ENCODE assay signal across 16 cellular contexts in genomic region chr16:17329412-17329811, GRCh38.
A peak's percentile ranks its signal among the peaks of the same experiment; 100 is the strongest.
DNase-seq lines count a peak whose midpoint lies in the region; ATAC-seq and TF ChIP-seq lines count a peak whose summit lies in the region.
"Had no signal": no experiment of that assay in that cellular context is flagged by ENCODE, and none has a peak within 500 bp of the region (broad histone marks: within the 10 kb centered on the region; RNA-seq: fewer than 3 reads in every experiment).

No MANE protein-coding gene starts in this region.

- 44 to 60% methylated on average over 5 of the region's 5 CpGs for WGBS in gastroesophageal sphincter (ENCODE audit: low coverage in 1 of 2), 2 donors
- WGBS in prostate gland: 59% methylated on average over 5 of the region's 5 CpGs
- WGBS in transverse colon (ENCODE audit: low coverage in 1 of 2), 2 donors: 41 to 57% methylated on average over 4 to 5 of the region's 5 CpGs

- H3K4me1 ChIP-seq in gastroesophageal sphincter (peaks cover 0 to 68% (median 11%) of the 10 kb centered on the region in 3 donors), prostate gland (replicated peaks) (no peaks in the 10 kb centered on the region), transverse colon (peaks cover 13 to 24% (median 15%) of the 10 kb centered on the region in 4 donors)

- intact Hi-C loops in prostate gland (cut with DNase I): no loop called here
- intact Hi-C loops in transverse colon (cut with DNase I; ENCODE audit: low total_unique reads): no loop called here

- H3K4me3 ChIP-seq in gastroesophageal sphincter: no peak overlapping the region
- no peak overlapping the region for H3K4me3 ChIP-seq in prostate gland
- H3K4me3 ChIP-seq in transverse colon: no peak overlapping the region
- H3K4me3 ChIP-seq: GM23338, heart left ventricle had no signal

- H3K27ac ChIP-seq in gastroesophageal sphincter (peak overlapping the region; percentile 78 to 96 (median 82)), prostate gland (peak overlapping the region; percentile 63 to 70), transverse colon (peak overlapping the region; percentile 71 to 85 (median 84))

- ATAC-seq in gastroesophageal sphincter (no peak), HG02642 (IDR thresholded peaks at IDR 0.05; ENCODE audit: poor library complexity, unreplicated experiment) (no peak)
- ATAC-seq: effector memory CD8-positive, alpha-beta T cell; GM23338; natural killer cell; T-helper 17 cell had no signal

- H3K27me3 ChIP-seq in gastroesophageal sphincter: no peaks in the 10 kb centered on the region
- no peaks in the 10 kb centered on the region for H3K27me3 ChIP-seq in prostate gland (replicated peaks; ENCODE audit: insufficient read depth)
- no peaks in the 10 kb centered on the region for H3K27me3 ChIP-seq in transverse colon
- H3K27me3 ChIP-seq: heart left ventricle had no signal

- in situ Hi-C loops in transverse colon (cut with MboI; ENCODE audit: low pct_ligation_motif_present in 1 of 4, low pct_unique_long_range_greater_than_20kb in 1 of 4, low sequenced_read_pairs in 3 of 4): no loop called here

- DNase-seq in NCI-H2029 treated with DMSO at 0.1 percent for 48 hours (lab: John Stamatoyannopoulos, UW) (peak; percentile 67), prostate gland (ENCODE audit: low spot score) (no peak), transverse colon (no peak), GM19240 (ENCODE audit: insufficient read length, low spot score) (no peak), SKM-1 (lab: John Stamatoyannopoulos, UW; ENCODE audit: unreplicated experiment) (no peak)
- DNase-seq: activated CD4-positive, alpha-beta T cell treated with anti-CD3 and anti-CD28 coated beads, Interleukin-2, amount 50 U/mL, for 48 hours; effector memory CD8-positive, alpha-beta T cell; natural killer cell; NCI-H1092 treated with DMSO at 0.1 percent for 48 hours; NCI-H2107; NCI-H526; T-helper 17 cell had no signal

- TF ChIP-seq EP300 in gastroesophageal sphincter (IDR thresholded peaks at IDR 0.05): no peak
- TF ChIP-seq EP300 in transverse colon (IDR thresholded peaks at IDR 0.05; ENCODE audit: low read depth): no peak

- H3K36me3 ChIP-seq in gastroesophageal sphincter (no peaks in the 10 kb centered on the region), prostate gland (no peaks in the 10 kb centered on the region), transverse colon (no peaks in the 10 kb centered on the region)
- H3K36me3 ChIP-seq: heart left ventricle had no signal

- no peaks in the 10 kb centered on the region for H3K9me3 ChIP-seq in gastroesophageal sphincter
- H3K9me3 ChIP-seq in prostate gland: no peaks in the 10 kb centered on the region
- H3K9me3 ChIP-seq in transverse colon: no peaks in the 10 kb centered on the region
- H3K9me3 ChIP-seq: heart left ventricle had no signal

- no peak for TF ChIP-seq POLR2A in gastroesophageal sphincter (IDR thresholded peaks at IDR 0.05)
- TF ChIP-seq POLR2A in prostate gland (IDR thresholded peaks at IDR 0.05): no peak
- no peak for TF ChIP-seq POLR2A in transverse colon (IDR thresholded peaks at IDR 0.05)

- TF ChIP-seq CTCF in gastroesophageal sphincter (IDR thresholded peaks at IDR 0.05): no peak
- TF ChIP-seq CTCF in prostate gland (IDR thresholded peaks at IDR 0.05): no peak
- no peak for TF ChIP-seq CTCF in transverse colon (IDR thresholded peaks at IDR 0.05)
